Comparison of ENCODE assay signal across 2 cellular contexts in the genomic region with DNA sequence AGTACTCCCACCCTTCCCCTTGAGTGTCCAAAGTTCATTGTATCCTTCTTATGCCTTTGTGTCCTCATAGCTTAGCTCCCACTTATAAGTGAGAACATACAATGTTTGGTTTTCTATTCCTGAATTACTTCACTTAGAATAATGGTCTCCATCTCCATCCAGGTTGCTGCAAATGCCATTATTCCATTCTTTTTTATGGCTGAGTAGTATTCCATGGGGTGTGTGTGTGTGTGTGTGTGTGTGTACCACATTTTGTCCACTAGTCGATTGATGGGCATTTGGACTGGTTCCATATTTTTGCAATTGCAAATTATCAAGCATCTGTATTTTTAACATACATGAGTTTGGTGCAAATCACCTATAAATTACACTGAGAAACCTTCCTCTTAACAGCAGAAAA.
DNase-seq lines count a peak whose midpoint lies in the region; ATAC-seq, FAIRE-seq and TF ChIP-seq lines count a peak whose summit lies in the region.
"Not testable (repeated sequence)": the region's sequence is repeated elsewhere in the genome, so short reads cannot be mapped to it uniquely, and the experiment has no call there.

No MANE protein-coding gene starts in this region.

- in situ Hi-C loops in K562 (cut with MboI) = not testable (repeated sequence)

- FAIRE-seq in K562 (lab: Jason Lieb, UNC) = not testable (repeated sequence)

- not testable (repeated sequence) for H3K4me1 ChIP-seq in HEK293 (ENCODE audit: control insufficient read depth, insufficient read depth, low read length); K562 (replicated peaks in 1 of 2; ENCODE audit: control insufficient read depth in 2 of 2, insufficient read depth in 2 of 2, low read length in 2 of 2)

- DNase-seq in K562 (ENCODE audit: extremely low read depth in 1 of 4, low spot score in 3 of 4) = not testable (repeated sequence)

- intact Hi-C loops in K562 (cut with micrococcal nuclease) = not testable (repeated sequence)

- not testable (repeated sequence) for TF ChIP-seq RAD21 in K562 (CRISPR knock-in tag; conservative IDR thresholded peaks at IDR 0.05 in 1 of 2, IDR thresholded peaks at IDR 0.05 in 1 of 2)

- H3K9me1 ChIP-seq in K562 (ENCODE audit: control insufficient read depth, insufficient read depth, low read length) = not testable (repeated sequence)

- CTCF ChIA-PET in HEK293 (lab: Yijun Ruan, JAX) = interaction anchor here (0.6 kb wide), 1 partner anchor 20 kb away, joined by 4 read pairs; no protein-coding TSS in a partner anchor
- CTCF ChIA-PET in K562 (lab: Yijun Ruan, JAX; ENCODE audit: low intra/inter-chr PET ratio) = not testable (repeated sequence)

- H3K9me3 ChIP-seq in HEK293 (ENCODE audit: control insufficient read depth, insufficient read depth, low read depth, low read length); K562 (replicated peaks; ENCODE audit: control insufficient read depth, insufficient read depth, low read depth, low read length): not testable (repeated sequence)

- not testable (repeated sequence) for TF ChIP-seq POLR2A in K562 (conservative IDR thresholded peaks at IDR 0.05)

- not testable (repeated sequence) for H3K4me2 ChIP-seq in K562 (ENCODE audit: insufficient read depth, low read length)

- not testable (repeated sequence) for H4K20me1 ChIP-seq in K562 (replicated peaks; ENCODE audit: control insufficient read depth, insufficient read depth, low read length)

- H3K4me3 ChIP-seq in HEK293 (ENCODE audit: low read depth, low read length); K562: not testable (repeated sequence)

- not testable (repeated sequence) for BruUV-seq in K562 (replicated peaks; lab: Mats Ljungman, UMichigan)

- not testable (repeated sequence) for TF ChIP-seq EP300 in K562 (IDR thresholded peaks at IDR 0.05; ENCODE audit: low read length)

- H3K27ac ChIP-seq in HEK293 (ENCODE audit: extremely low read depth, low read depth, low read length); K562 (ENCODE audit: extremely low read depth, low read depth, low read length): not testable (repeated sequence)

- POLR2A ChIA-PET in HEK293 (lab: Yijun Ruan, JAX); K562 (lab: Yijun Ruan, JAX): not testable (repeated sequence)

- 0% methylated on average over 1 of the region's 1 CpG for WGBS in K562 (ENCODE audit: insufficient coverage, low coverage, missing lambda C conversion rate)

- ATAC-seq in K562 = not testable (repeated sequence)

- H3K27me3 ChIP-seq in K562 (ENCODE audit: control insufficient read depth in 2 of 2, insufficient read depth in 2 of 2, low read length in 2 of 2) = not testable (repeated sequence)

- not testable (repeated sequence) for H3K9ac ChIP-seq in K562 (ENCODE audit: insufficient read depth in 1 of 2, low read depth in 2 of 2, low read length in 2 of 2)

- not testable (repeated sequence) for TF ChIP-seq CTCF in HEK293 (tag by site-specific recombination; IDR thresholded peaks at IDR 0.05); K562 (IDR thresholded peaks at IDR 0.05 in 2 of 3, conservative IDR thresholded peaks at IDR 0.05 in 1 of 3; ENCODE audit: insufficient read depth in 2 of 3, low read depth in 1 of 3, low read length in 3 of 3)

- not testable (repeated sequence) for H2AFZ ChIP-seq in K562 (ENCODE audit: low read depth, low read length)

- H3K36me3 ChIP-seq in HEK293 (ENCODE audit: control insufficient read depth in 2 of 2, insufficient read depth in 1 of 2, low read length in 2 of 2); K562 (ENCODE audit: control insufficient read depth, insufficient read depth, low read length): not testable (repeated sequence)

- not testable (repeated sequence) for H3K79me2 ChIP-seq in K562 (ENCODE audit: control insufficient read depth, insufficient read depth, low read length)

TF ChIP-seq in HEK293, 187 proteins besides CTCF, POLR2A, EP300 and RAD21:
- TF ChIP-seq ZSCAN4 (tag by site-specific recombination; IDR thresholded peaks at IDR 0.05) (0 out of 2 replicates have a peak, but pooled peaks have one; percentile 27), ZNF146 (tag by site-specific recombination; IDR thresholded peaks at IDR 0.05) (peak; percentile 81)
TF ChIP-seq in HEK293: peak in this region for 2; not testable (repeated sequence) for 185.

TF ChIP-seq in K562, 482 proteins besides CTCF, POLR2A, EP300 and RAD21:
- TF ChIP-seq ZNF146 (CRISPR knock-in tag; IDR thresholded peaks at IDR 0.05; ENCODE audit: unreplicated experiment) = peak; percentile 55
